ENCODE assay signal across 8 cellular contexts in genomic region chr17:59783221-59784016, GRCh38.
DNase-seq lines count a peak whose midpoint lies in the region; ATAC-seq and TF ChIP-seq lines count a peak whose summit lies in the region.

No MANE protein-coding gene starts in this region.

- H3K27me3 Mint-ChIP-seq in T-helper 1 cell treated with Interleukin-12 subunit alpha and Interleukin-12 subunit beta and Interleukin-4 antibody, amounts not matched to agents 30 μg/mL and 1 μg/mL, for 36 hours (ENCODE audit: low read depth), result no peaks in the 10 kb centered on the region

- no peak for TF ChIP-seq CTCF in HCT116 (IDR thresholded peaks at IDR 0.05 in 2 of 3, conservative IDR thresholded peaks at IDR 0.05 in 1 of 3; ENCODE audit: borderline replicate concordance in 1 of 3, insufficient read depth in 1 of 3, low read depth in 2 of 3, low read length in 2 of 3)

- H3K27ac ChIP-seq in HCT116 (ENCODE audit: low read depth, low read length) (peak overlapping the region; percentile 96), esophagus (ENCODE audit: low read depth in 2 of 2, low read length in 1 of 2) (peak overlapping the region; percentile 15 to 92), rectal smooth muscle tissue (ENCODE audit: low read depth, low read length) (peak overlapping the region; percentile 76)

- peaks cover 31% of the 10 kb centered on the region for H3K36me3 Mint-ChIP-seq in T-helper 1 cell treated with Interleukin-12 subunit alpha and Interleukin-12 subunit beta and Interleukin-4 antibody, amounts not matched to agents 30 μg/mL and 1 μg/mL, for 36 hours (ENCODE audit: low read depth)

- DNase-seq in HCT116 (ENCODE audit: low read depth, low spot score) (peak; percentile 80), activated gamma-delta T cell treated with Interleukin-2 at 50 U/mL for 16 hours (no peak), NCI-H2227 treated with DMSO at 0.1 percent for 48 hours (lab: John Stamatoyannopoulos, UW) (no peak)

- H2AFZ ChIP-seq in HCT116 (ENCODE audit: low read depth, low read length, poor library complexity, severe bottlenecking), result no peak overlapping the region

- RAD21 ChIA-PET in HCT116 (lab: Charles Lee; ENCODE audit: low non-redundant PET in 1 of 2, low total read pairs in 2 of 2, uncharacterized antibody in 2 of 2, unreplicated experiment in 2 of 2), result interaction anchor here in 1 of 2 experiments (0.7 kb wide), 2 partner anchors 28 to 60 kb away, joined by 3 to 4 read pairs; no protein-coding TSS in a partner anchor

- peak overlapping the region; percentile 69 for H3K9ac ChIP-seq in HCT116 (ENCODE audit: low read length)
- H3K9ac ChIP-seq in rectal smooth muscle tissue (ENCODE audit: low read length), result no peak overlapping the region

- H3K4me3 ChIP-seq in HCT116 (replicated peaks in 1 of 2; ENCODE audit: low read depth in 1 of 2, low read length in 2 of 2) (peak overlapping the region in 1 of 2 experiments; percentile 9; a peak in 3 of 4 replicates), esophagus (ENCODE audit: low read depth in 1 of 2, low read length in 2 of 2) (no peak overlapping the region), rectal smooth muscle tissue (ENCODE audit: low read length) (no peak overlapping the region)

- H3K4me2 ChIP-seq in HCT116 (ENCODE audit: low read length), result peak overlapping the region; percentile 60

- H3K4me1 ChIP-seq in HCT116 (ENCODE audit: control insufficient read depth in 1 of 2, insufficient read depth in 2 of 2, low read length in 2 of 2), result peaks cover 93 to 100% of the 10 kb centered on the region in 2 experiments
- no peaks in the 10 kb centered on the region for H3K4me1 ChIP-seq in esophagus (ENCODE audit: control insufficient read depth in 2 of 2, insufficient read depth in 2 of 2, low read length in 1 of 2)
- peaks cover 33% of the 10 kb centered on the region for H3K4me1 ChIP-seq in rectal smooth muscle tissue (ENCODE audit: control insufficient read depth, insufficient read depth, low read length)

- intact Hi-C loops in HCT116 (cut with micrococcal nuclease), result loop anchor here (1.0 kb wide), 2 partner anchors 30 to 54 kb away; no protein-coding TSS in a partner anchor

- H4K20me1 ChIP-seq in HCT116 (ENCODE audit: insufficient read depth), result no peaks in the 10 kb centered on the region

- ATAC-seq in HCT116 (peak; percentile 43), GM21717 (IDR thresholded peaks at IDR 0.05; ENCODE audit: unreplicated experiment) (no peak), HG03571 (IDR thresholded peaks at IDR 0.05; ENCODE audit: unreplicated experiment) (no peak)

- H3K4me3 Mint-ChIP-seq in T-helper 1 cell treated with Interleukin-12 subunit alpha and Interleukin-12 subunit beta and Interleukin-4 antibody, amounts not matched to agents 30 μg/mL and 1 μg/mL, for 36 hours, result peak overlapping the region; percentile 84

- H3K9me2 ChIP-seq in HCT116 (ENCODE audit: insufficient read depth), result no peaks in the 10 kb centered on the region

- H3K27me3 ChIP-seq in HCT116 (ENCODE audit: insufficient read depth, low read length) (no peaks in the 10 kb centered on the region), esophagus (ENCODE audit: control insufficient read depth in 1 of 2, insufficient read depth in 2 of 2, low read length in 2 of 2) (no peaks in the 10 kb centered on the region), rectal smooth muscle tissue (ENCODE audit: control insufficient read depth, insufficient read depth, low read length) (no peaks in the 10 kb centered on the region)

- TSS peak; percentile 78 for BruUV-seq in HCT116 (replicated peaks; lab: Mats Ljungman, UMichigan)

- H3K36me3 ChIP-seq in HCT116 (ENCODE audit: control insufficient read depth in 1 of 2, insufficient read depth in 2 of 2, low read length in 2 of 2), result no peaks in the 10 kb centered on the region
- peaks cover 0 to 3% of the 10 kb centered on the region in 2 donors for H3K36me3 ChIP-seq in esophagus (ENCODE audit: control insufficient read depth in 2 of 2, insufficient read depth in 2 of 2, low read length in 1 of 2)
- H3K36me3 ChIP-seq in rectal smooth muscle tissue (ENCODE audit: control insufficient read depth, insufficient read depth, low read length), result no peaks in the 10 kb centered on the region

- 19 to 34% methylated on average over 5 of the region's 5 CpGs for WGBS in esophagus, 2 donors

- TF ChIP-seq POLR2A in HCT116 (IDR thresholded peaks at IDR 0.05; ENCODE audit: borderline replicate concordance, extremely low read depth, insufficient read depth, insufficient read length), result no peak

- no peak; the same call in none of the 2 replicates for TF ChIP-seq RAD21 in HCT116 (IDR thresholded peaks at IDR 0.05; ENCODE audit: low read depth)

- peaks cover 47% of the 10 kb centered on the region for H3K79me2 ChIP-seq in HCT116 (ENCODE audit: insufficient read depth, low read length)

- POLR2A ChIA-PET in HCT116 (lab: Charles Lee), result interaction anchor here (0.7 to 12.5 kb wide), 12 partner anchors 11 to 295 kb away, joined by 3 to 411 read pairs (median 6); partner anchors contain the start of genes HEATR6, PTRH2 and VMP1

- H3K9me3 Mint-ChIP-seq in T-helper 1 cell treated with Interleukin-12 subunit alpha and Interleukin-12 subunit beta and Interleukin-4 antibody, amounts not matched to agents 30 μg/mL and 1 μg/mL, for 36 hours, result no peaks in the 10 kb centered on the region

- peak overlapping the region; percentile 97 for H3K27ac Mint-ChIP-seq in T-helper 1 cell treated with Interleukin-12 subunit alpha and Interleukin-12 subunit beta and Interleukin-4 antibody, amounts not matched to agents 30 μg/mL and 1 μg/mL, for 36 hours

- H3K4me1 Mint-ChIP-seq in T-helper 1 cell treated with Interleukin-12 subunit alpha and Interleukin-12 subunit beta and Interleukin-4 antibody, amounts not matched to agents 30 μg/mL and 1 μg/mL, for 36 hours (ENCODE audit: low read depth), result peaks cover 58% of the 10 kb centered on the region

- H3K9me3 ChIP-seq in HCT116 (ENCODE audit: control insufficient read depth in 1 of 2, insufficient read depth in 1 of 2, low read depth in 1 of 2, low read length in 2 of 2) (no peaks in the 10 kb centered on the region), esophagus (ENCODE audit: control insufficient read depth in 2 of 2, insufficient read depth in 1 of 2, low read depth in 1 of 2, low read length in 1 of 2) (no peaks in the 10 kb centered on the region)

- CTCF ChIA-PET in HCT116 (lab: Charles Lee), result interaction anchor here (0.8 to 3.9 kb wide), 4 partner anchors 24 to 36 kb away, joined by 3 to 22 read pairs (median 3); no protein-coding TSS in a partner anchor

TF ChIP-seq in HCT116, 20 proteins besides CTCF, POLR2A, EP300 and RAD21 (continues in another document):
- TF ChIP-seq MAX (IDR thresholded peaks at IDR 0.05), result no peak
- no peak for TF ChIP-seq EZH2 (IDR thresholded peaks at IDR 0.05)
- TF ChIP-seq FOSL1 (IDR thresholded peaks at IDR 0.05; ENCODE audit: low read depth), result no peak; the same call in 1 of the 2 replicates
- peak; percentile 67; the same call in 1 of the 2 replicates for TF ChIP-seq CEBPB (IDR thresholded peaks at IDR 0.05; ENCODE audit: low read depth)
- TF ChIP-seq SP1 (IDR thresholded peaks at IDR 0.05; ENCODE audit: low read depth), result peak; percentile 61
- peak; percentile 57 for TF ChIP-seq POLR2AphosphoS5 (IDR thresholded peaks at IDR 0.05; ENCODE audit: low read depth, low read length)
- no peak for TF ChIP-seq EZH2phosphoT487 (IDR thresholded peaks at IDR 0.05; ENCODE audit: borderline replicate concordance)
- TF ChIP-seq JUND (IDR thresholded peaks at IDR 0.05), result peak; percentile 52
- no peak for TF ChIP-seq EGR1 (IDR thresholded peaks at IDR 0.05; ENCODE audit: low read depth)
- TF ChIP-seq ELF1 (IDR thresholded peaks at IDR 0.05; ENCODE audit: borderline replicate concordance, low read depth), result no peak
- no peak; the same call in 1 of the 2 replicates for TF ChIP-seq CBX3 (IDR thresholded peaks at IDR 0.05; ENCODE audit: low read depth)
- no peak for TF ChIP-seq REST (IDR thresholded peaks at IDR 0.05; ENCODE audit: low read depth)
- no peak for TF ChIP-seq ATF3 (IDR thresholded peaks at IDR 0.05)
- peak; percentile 86 for TF ChIP-seq TCF7L2 (IDR thresholded peaks at IDR 0.05; ENCODE audit: borderline replicate concordance, extremely low read depth, insufficient read depth, insufficient read length)
